8 cellular contexts compared by ENCODE assay signal in the genomic region with DNA sequence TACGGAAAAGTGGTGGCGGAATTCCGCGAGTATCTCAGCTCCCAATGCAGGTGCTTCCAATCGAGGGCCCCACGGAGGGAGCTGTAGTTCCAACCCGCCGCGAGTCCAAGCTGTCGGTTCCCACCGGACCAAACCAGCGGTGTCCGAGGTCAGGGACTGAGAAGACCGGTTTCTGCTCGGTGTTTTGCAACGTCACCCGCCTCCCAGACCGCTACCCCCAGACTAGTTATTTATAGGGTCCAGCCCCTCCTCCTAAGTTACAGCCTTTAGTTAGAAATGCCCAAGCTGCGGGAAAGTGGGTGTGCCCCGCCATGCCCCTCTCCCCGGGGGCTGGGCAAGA. TPM values are rescaled to one million over a fixed set of nuclear protein-coding genes. Genes with fewer than 3 reads are reported as not detected.
DNase-seq lines count a peak whose midpoint lies in the region; ATAC-seq, FAIRE-seq and TF ChIP-seq lines count a peak whose summit lies in the region.

No MANE protein-coding gene starts in this region.

- no peaks in the 10 kb centered on the region for H3K36me3 ChIP-seq in GM12878 (ENCODE audit: control insufficient read depth in 2 of 2, insufficient read depth in 2 of 2, low read length in 1 of 2)
- no peaks in the 10 kb centered on the region for H3K36me3 ChIP-seq in thyroid gland

- POLR2A ChIA-PET in GM12878 (lab: Charles Lee): interaction anchor here (0.6 to 1.6 kb wide), 2 partner anchors 46 to 81 kb away, joined by 3 read pairs; a partner anchor contains a TSS

- SMC1A ChIA-PET in GM12878 (lab: Charles Lee; ENCODE audit: uncharacterized antibody, unreplicated experiment): interaction anchor here (0.9 to 8.7 kb wide), 4 partner anchors 29 to 257 kb away, joined by 3 to 73 read pairs (median 4); no protein-coding TSS in a partner anchor

- no peaks in the 10 kb centered on the region for H3K79me2 ChIP-seq in GM12878 (ENCODE audit: control insufficient read depth, insufficient read depth, low read length)

- WGBS in GM12878 (ENCODE audit: insufficient coverage, insufficient replicate concordance, low lambda C conversion rate, missing lambda C conversion rate): 6% methylated on average over 21 of the region's 21 CpGs
- 4 to 5% methylated on average over 19 to 20 of the region's 21 CpGs for WGBS in lower leg skin, 2 donors
- 9 to 12% methylated on average over 11 to 16 of the region's 21 CpGs for WGBS in thyroid gland, 2 donors

- TF ChIP-seq EP300 in GM12878 (IDR thresholded peaks at IDR 0.05; ENCODE audit: borderline replicate concordance in 1 of 2, control insufficient read depth in 1 of 2, low read depth in 2 of 2, low read length in 2 of 2): no peak

- ATAC-seq in GM12878: no peak
- no peak for ATAC-seq in HG03442 (IDR thresholded peaks at IDR 0.05; ENCODE audit: unreplicated experiment)

- DNase-seq in HFF-Myc (ENCODE audit: extremely low read depth, low read depth) (no peak), GM12878 (ENCODE audit: low read depth, low spot score) (no peak), lower leg skin (ENCODE audit: low spot score in 2 of 2) (peak in 1 of 2 donors; percentile 87), thyroid gland (peak; percentile 56 to 68), GM19240 (ENCODE audit: insufficient read length, low spot score) (no peak), NCI-H146 (lab: John Stamatoyannopoulos, UW) (no peak)

- CTCF ChIA-PET in GM12878 (lab: Yijun Ruan, JAX): interaction anchor here (0.6 to 7.9 kb wide), 14 partner anchors 11 to 638 kb away, joined by 3 to 134 read pairs (median 4); no protein-coding TSS in a partner anchor

- H3K4me1 ChIP-seq in GM12878 (ENCODE audit: control insufficient read depth, insufficient read depth, low read length) (peaks cover 21% of the 10 kb centered on the region), thyroid gland (peaks cover 20 to 27% of the 10 kb centered on the region in 2 donors)

- intact Hi-C loops in GM12878 (cut with micrococcal nuclease; ENCODE audit: unreplicated experiment): loop anchor here (5.0 kb wide), 1 partner anchor 125 kb away; no protein-coding TSS in a partner anchor
- intact Hi-C loops in lower leg skin (cut with DNase I; ENCODE audit: low total_unique reads): loop anchor here (10.0 kb wide), 1 partner anchor 253 kb away; a partner anchor contains a TSS
- intact Hi-C loops in thyroid gland (cut with DNase I): loop anchor here (5.0 kb wide), 2 partner anchors 45 to 80 kb away; a partner anchor contains a TSS

- TF ChIP-seq RAD21 in GM12878 (IDR thresholded peaks at IDR 0.05; ENCODE audit: insufficient read depth, low read depth, low read length): no peak

- H3K27ac ChIP-seq in 22Rv1: peak overlapping the region; percentile 89
- no peak overlapping the region for H3K27ac ChIP-seq in GM12878 (ENCODE audit: control insufficient read depth, insufficient read depth)
- peak overlapping the region; percentile 24 to 73 (median 57) for H3K27ac ChIP-seq in thyroid gland

- peak; percentile 31 for FAIRE-seq in GM12878 (lab: Jason Lieb, UNC)

- no peaks in the 10 kb centered on the region for H4K20me1 ChIP-seq in GM12878 (ENCODE audit: control insufficient read depth, insufficient read depth)

- no peak for TF ChIP-seq POLR2A in GM12878 (IDR thresholded peaks at IDR 0.05; ENCODE audit: low read depth, low read length)
- no peak for TF ChIP-seq POLR2A in lower leg skin (IDR thresholded peaks at IDR 0.05)
- no peak for TF ChIP-seq POLR2A in thyroid gland (IDR thresholded peaks at IDR 0.05)

- H3K9me3 ChIP-seq in GM12878 (replicated peaks; ENCODE audit: control insufficient read depth, insufficient read depth, low read length) (no peaks in the 10 kb centered on the region), thyroid gland (no peaks in the 10 kb centered on the region)

- no TSS peak for BruUV-seq in GM12878 (replicated peaks; lab: Mats Ljungman, UMichigan)

- H3K9ac ChIP-seq in GM12878 (ENCODE audit: control insufficient read depth, insufficient read depth, low read length): no peak overlapping the region

- RAD21 ChIA-PET in GM12878 (lab: Charles Lee; ENCODE audit: unreplicated experiment): interaction anchor here (1.8 kb wide), 1 partner anchor 44 kb away, joined by 7 read pairs; no protein-coding TSS in a partner anchor

- H2AFZ ChIP-seq in GM12878 (ENCODE audit: control insufficient read depth, low read depth, low read length): peak overlapping the region; percentile 92

- TF ChIP-seq CTCF in 22Rv1 (IDR thresholded peaks at IDR 0.05) (no peak), HFF-Myc (IDR thresholded peaks at IDR 0.05; ENCODE audit: low read depth, low read length, missing control alignments) (no peak), GM12878 (IDR thresholded peaks at IDR 0.05 in 2 of 3, conservative IDR thresholded peaks at IDR 0.05 in 1 of 3; ENCODE audit: control insufficient read depth in 2 of 3, extremely low read depth in 1 of 3, insufficient read depth in 1 of 3, low read depth in 3 of 3, low read length in 3 of 3) (no peak), lower leg skin (IDR thresholded peaks at IDR 0.05) (no peak), thyroid gland (IDR thresholded peaks at IDR 0.05) (no peak)

- in situ Hi-C loops in GM12878 (cut with MboI): no loop called here

- H3K27me3 ChIP-seq in GM12878 (replicated peaks in 1 of 2; ENCODE audit: control insufficient read depth in 2 of 2, insufficient read depth in 2 of 2, low read length in 1 of 2): peaks cover 5 to 12% of the 10 kb centered on the region in 2 experiments; a peak in 3 of 4 replicates
- no peaks in the 10 kb centered on the region for H3K27me3 ChIP-seq in thyroid gland

- H3K4me3 ChIP-seq in HFF-Myc (replicated peaks; ENCODE audit: low read depth, low read length) (peak overlapping the region; percentile 52), GM12878 (peak overlapping the region; percentile 68), lower leg skin (ENCODE audit: low read depth, poor library complexity, severe bottlenecking) (peak overlapping the region; percentile 51), thyroid gland (replicated peaks in 1 of 3) (peak overlapping the region in 2 of 3 donors; percentile 9 to 55)

- H3K4me2 ChIP-seq in GM12878 (ENCODE audit: control insufficient read depth, insufficient read depth): peak overlapping the region; percentile 99

RNA-seq across cellular contexts. Expression of a gene that starts 0.7 kb away (rescaled TPM):
- 0.08 and 0.10 TPM in 2 replicates for total RNA-seq in GM12878 (2013; cell fraction: nucleolus; rRNA removed)
- total RNA-seq in GM12878 (2014; rRNA removed): 0.11 and 0.16 TPM in 2 replicates
- 0.05 and 0.09 TPM in 2 replicates for total RNA-seq in GM12878 (2014; rRNA removed; fragmentation: Illumina TruSeq; extraction: Trizol)
- 0.21 and 0.36 TPM in 2 replicates for total RNA-seq in GM12878 (2021)
- polyA plus RNA-seq in GM12878 (2011; ENCODE audit: low read depth): 0.07 TPM
- not detected in 2 replicates for polyA plus RNA-seq in GM12878 (2011; rRNA removed)
- 0.03 TPM in 2 replicates for polyA plus RNA-seq in GM12878 (2011; cell fraction: cytosol; rRNA removed)
- not detected in 2 replicates for polyA plus RNA-seq in GM12878 (2011; cell fraction: nucleus; rRNA removed)
- 0.18 and 0.20 TPM in 2 replicates for polyA plus RNA-seq in GM12878 (2012)
- polyA plus RNA-seq in GM12878 (2014; fragmentation: Illumina TruSeq; extraction: Trizol): 0.10 and 0.16 TPM in 2 replicates
- under 1 TPM; 0.06 to 0.07 TPM for polyA plus RNA-seq in GM12878 (2014; fragmentation: Nextera tagmentation; extraction: Ambion mirVana)
- 0.05 and 0.15 TPM in 2 replicates for polyA plus RNA-seq in GM12878 (2014; rRNA removed)
- polyA plus RNA-seq in GM12878 (2016; fragmentation: Nextera tagmentation; extraction: Ambion mirVana): under 1 TPM; 0.13 to 0.24 TPM
- not detected in 2 replicates for polyA minus RNA-seq in GM12878 (2011; rRNA and poly(A)+ RNA removed)
- not detected in 2 replicates for polyA minus RNA-seq in GM12878 (2011; cell fraction: cytosol; rRNA and poly(A)+ RNA removed)
- under 0.01 TPM in 1 of 2 replicates, not detected in the other for polyA minus RNA-seq in GM12878 (2011; cell fraction: nucleus; rRNA and poly(A)+ RNA removed)
- 10 to 100 TPM in 1 of 4 donors, 1 to 10 TPM in 3; 4.3 to 13.6 (median 6.1) TPM for total RNA-seq in lower leg skin
- 1 to 10 TPM; 3.2 to 9.2 (median 6.0) TPM for total RNA-seq in thyroid gland

RNA-seq across cellular contexts. Expression of a gene that starts 48.0 kb away (rescaled TPM):
- total RNA-seq in GM12878 (2013; cell fraction: nucleolus; rRNA removed): 4.5 and 7.5 TPM in 2 replicates
- total RNA-seq in GM12878 (2014; rRNA removed) (24.8 and 24.9 TPM in 2 replicates), GM12878 (2014; rRNA removed; fragmentation: Illumina TruSeq; extraction: Trizol) (28.7 and 31.2 TPM in 2 replicates), GM12878 (2021) (23.8 and 24.5 TPM in 2 replicates), lower leg skin (10 to 100 TPM; 15.1 to 27.1 (median 20.2) TPM), thyroid gland (1 to 10 TPM; 3.0 to 8.7 (median 4.8) TPM)
- 23.4 TPM for polyA plus RNA-seq in GM12878 (2011; ENCODE audit: low read depth)
- polyA plus RNA-seq in GM12878 (2011; rRNA removed) (46.6 and 46.8 TPM in 2 replicates), GM12878 (2014; fragmentation: Illumina TruSeq; extraction: Trizol) (29.2 and 30.1 TPM in 2 replicates), GM12878 (2014; fragmentation: Nextera tagmentation; extraction: Ambion mirVana) (10 to 100 TPM; 54.4 to 55.1 TPM), GM12878 (2014; rRNA removed) (27.7 and 27.8 TPM in 2 replicates), GM12878 (2016; fragmentation: Nextera tagmentation; extraction: Ambion mirVana) (10 to 100 TPM; 37.2 to 40.5 TPM)
- 41.7 and 43.4 TPM in 2 replicates for polyA plus RNA-seq in GM12878 (2011; cell fraction: cytosol; rRNA removed)
- 16.7 and 20.8 TPM in 2 replicates for polyA plus RNA-seq in GM12878 (2011; cell fraction: nucleus; rRNA removed)
- 25.8 and 30.5 TPM in 2 replicates for polyA plus RNA-seq in GM12878 (2012)
- polyA minus RNA-seq in GM12878 (2011; rRNA and poly(A)+ RNA removed): 20.0 and 23.2 TPM in 2 replicates
- 4.0 and 4.9 TPM in 2 replicates for polyA minus RNA-seq in GM12878 (2011; cell fraction: cytosol; rRNA and poly(A)+ RNA removed)
- polyA minus RNA-seq in GM12878 (2011; cell fraction: nucleus; rRNA and poly(A)+ RNA removed): 2.3 and 4.7 TPM in 2 replicates

RNA-seq across cellular contexts. Expression of a gene that starts 48.3 kb away (rescaled TPM):
- 8.8 and 9.8 TPM in 2 replicates for total RNA-seq in GM12878 (2013; cell fraction: nucleolus; rRNA removed)
- total RNA-seq in GM12878 (2014; rRNA removed) (6.0 and 6.7 TPM in 2 replicates), GM12878 (2014; rRNA removed; fragmentation: Illumina TruSeq; extraction: Trizol) (5.7 TPM in 2 replicates), GM12878 (2021) (5.2 and 5.3 TPM in 2 replicates), lower leg skin (1 to 10 TPM in 2 of 4 donors, under 1 TPM in 2; 0.42 to 1.4 (median 0.99) TPM), thyroid gland (1 to 10 TPM; 1.7 to 7.8 (median 4.6) TPM)
- 1.1 TPM for polyA plus RNA-seq in GM12878 (2011; ENCODE audit: low read depth)
- polyA plus RNA-seq in GM12878 (2011; rRNA removed) (4.4 and 5.0 TPM in 2 replicates), GM12878 (2014; fragmentation: Illumina TruSeq; extraction: Trizol) (4.7 and 5.5 TPM in 2 replicates), GM12878 (2014; fragmentation: Nextera tagmentation; extraction: Ambion mirVana) (under 1 TPM; 0.58 to 0.66 TPM), GM12878 (2014; rRNA removed) (4.2 and 4.5 TPM in 2 replicates), GM12878 (2016; fragmentation: Nextera tagmentation; extraction: Ambion mirVana) (1 to 10 TPM; 5.8 to 6.0 TPM)
- polyA plus RNA-seq in GM12878 (2011; cell fraction: cytosol; rRNA removed): 4.1 and 4.7 TPM in 2 replicates
- 7.0 and 7.2 TPM in 2 replicates for polyA plus RNA-seq in GM12878 (2011; cell fraction: nucleus; rRNA removed)
- 1.3 and 1.7 TPM in 2 replicates for polyA plus RNA-seq in GM12878 (2012)
- polyA minus RNA-seq in GM12878 (2011; rRNA and poly(A)+ RNA removed): 10.2 and 10.5 TPM in 2 replicates
- polyA minus RNA-seq in GM12878 (2011; cell fraction: cytosol; rRNA and poly(A)+ RNA removed): 2.9 and 4.2 TPM in 2 replicates
- 4.2 and 7.8 TPM in 2 replicates for polyA minus RNA-seq in GM12878 (2011; cell fraction: nucleus; rRNA and poly(A)+ RNA removed)

Comparison
In these comparisons a context has a peak if more than half of its experiments do, and no peak if none do; other contexts are left out.
1. DNase-seq: peak in thyroid gland (2 of 2); none in HFF-Myc (single experiment), GM12878 (single experiment), GM19240 (single experiment) and NCI-H146 (single experiment).
2. Peak in every context shown above with its lines, with median percentiles within 50 percentile points of each other: H3K4me3 ChIP-seq.